Comparison of ENCODE assay signal across 13 cellular contexts in genomic region chr4:70637239-70637920, GRCh38. TPM values are rescaled to one million over a fixed set of nuclear protein-coding genes. Genes with fewer than 3 reads are reported as not detected.
A peak's percentile ranks its signal among the peaks of the same experiment; 100 is the strongest.
DNase-seq lines count a peak whose midpoint lies in the region; ATAC-seq, FAIRE-seq and TF ChIP-seq lines count a peak whose summit lies in the region.
"Had no signal": no experiment of that assay in that cellular context is flagged by ENCODE, and none has a peak within 500 bp of the region (broad histone marks: within the 10 kb centered on the region; RNA-seq: fewer than 3 reads in every experiment).

No MANE protein-coding gene starts in this region.

- H3K4ac ChIP-seq in H1 (replicated peaks; ENCODE audit: insufficient read length, low read depth, low read length) = no peak overlapping the region

- no peaks in the 10 kb centered on the region for H3K36me3 Mint-ChIP-seq in nephron (ENCODE audit: low read depth)

- H2AFZ ChIP-seq in H1 (ENCODE audit: low read length) = 0 out of 2 replicates have a peak overlapping the region, but pooled peaks have one; percentile 9

- no peak overlapping the region for H3K23ac ChIP-seq in H1 (ENCODE audit: insufficient read length)

- peak overlapping the region; percentile 10 to 16 (median 12) for H3K4me3 Mint-ChIP-seq in nephron

- DNase-seq in GM12891 (ENCODE audit: insufficient read length, low spot score) = no peak
- DNase-seq in H1 (ENCODE audit: low read depth in 1 of 2, low spot score in 2 of 2) = no peak
- DNase-seq in HAP-1 (ENCODE audit: low spot score in 2 of 2) = no peak
- no peak for DNase-seq in SKM-1 treated with dmso at 0.1 percent for 144 hours (lab: John Stamatoyannopoulos, UW; ENCODE audit: unreplicated experiment)
- DNase-seq in NCI-H1105 (lab: John Stamatoyannopoulos, UW) = no peak
- DNase-seq: COR-L47, NCI-H1092 treated with DMSO at 0.1 percent for 48 hours, SW 1271 had no signal

- no peaks in the 10 kb centered on the region for H3K23me2 ChIP-seq in H1 (ENCODE audit: low read depth, low read length)

- 88% methylated on average over 8 of the region's 8 CpGs; no CpG with 5 or more reads in 1 of the 2 experiments for WGBS in H1 (ENCODE audit: extremely low coverage in 1 of 2, insufficient coverage in 1 of 2, insufficient read length in 1 of 2, insufficient replicate concordance in 2 of 2, low coverage in 1 of 2, low lambda C conversion rate in 2 of 2, missing lambda C conversion rate in 1 of 2), 2 experiments

- H3K4me1 ChIP-seq in H1 (replicated peaks in 1 of 4; ENCODE audit: control insufficient read depth in 3 of 4, insufficient read depth in 4 of 4, low read length in 3 of 4) = no peaks in the 10 kb centered on the region
- H3K4me1 ChIP-seq in HAP-1 = no peaks in the 10 kb centered on the region; the same call in 1 of the 2 replicates

- H3K27ac ChIP-seq in H1 (ENCODE audit: low read depth, low read length) = no peak overlapping the region

- no peak overlapping the region for H3K18ac ChIP-seq in H1 (ENCODE audit: extremely low read depth, low read length)

- TF ChIP-seq RAD21 in H1 (IDR thresholded peaks at IDR 0.05 in 1 of 2, conservative IDR thresholded peaks at IDR 0.05 in 1 of 2; ENCODE audit: low read depth in 2 of 2, low read length in 2 of 2) = no peak

- no peak overlapping the region for H2BK20ac ChIP-seq in H1 (ENCODE audit: low read length)

- no peak overlapping the region for H3K9ac ChIP-seq in H1 (replicated peaks in 1 of 4; ENCODE audit: extremely low read depth in 1 of 4, low read depth in 3 of 4, low read length in 3 of 4)

- no peaks in the 10 kb centered on the region for H3K9me3 Mint-ChIP-seq in nephron

- POLR2A ChIA-PET in H1 (lab: Charles Lee; ENCODE audit: partially characterized antibody) = no interaction called here

- no peaks in the 10 kb centered on the region for H3K27me3 ChIP-seq in H1 (replicated peaks in 1 of 4; ENCODE audit: control insufficient read depth in 3 of 4, extremely low read depth in 1 of 4, insufficient read depth in 3 of 4, low read length in 3 of 4)
- no peaks in the 10 kb centered on the region for H3K27me3 ChIP-seq in HAP-1 (ENCODE audit: low read depth)

- TF ChIP-seq POLR2A in GM12891 (IDR thresholded peaks at IDR 0.05; ENCODE audit: low read depth, low read length) = no peak
- TF ChIP-seq POLR2A in H1 (IDR thresholded peaks at IDR 0.05; ENCODE audit: control extremely low read depth in 1 of 2, low read depth in 2 of 2, low read length in 2 of 2) = no peak

- H4K20me1 ChIP-seq in H1 (replicated peaks in 1 of 2; ENCODE audit: control insufficient read depth in 1 of 2, insufficient read depth in 2 of 2, low read length in 2 of 2) = no peaks in the 10 kb centered on the region

- H4K8ac ChIP-seq in H1 (ENCODE audit: extremely low read depth, insufficient read depth, low read length) = no peak overlapping the region

- no peak overlapping the region for H2BK15ac ChIP-seq in H1 (ENCODE audit: low read length)

- no peak overlapping the region for H4K5ac ChIP-seq in H1 (ENCODE audit: insufficient read length, low read depth, low read length)

- no peaks in the 10 kb centered on the region for H3K36me3 ChIP-seq in H1 (ENCODE audit: control insufficient read depth in 2 of 4, insufficient read depth in 4 of 4, low read length in 3 of 4)
- no peaks in the 10 kb centered on the region for H3K36me3 ChIP-seq in HAP-1 (replicated peaks)

- no peak for TF ChIP-seq CTCF in H1 (IDR thresholded peaks at IDR 0.05; ENCODE audit: control extremely low read depth in 1 of 3, insufficient read depth in 1 of 3, low read depth in 1 of 3, low read length in 3 of 3)
- TF ChIP-seq CTCF in nephron (IDR thresholded peaks at IDR 0.05; ENCODE audit: unreplicated experiment in 3 of 3) = no peak

- no peak for TF ChIP-seq EP300 in H1 (IDR thresholded peaks at IDR 0.05; ENCODE audit: borderline replicate concordance in 1 of 2, low read depth in 2 of 2, low read length in 2 of 2)

- H3K4me2 ChIP-seq in H1 (ENCODE audit: insufficient read depth in 1 of 2, low read depth in 2 of 2, low read length in 2 of 2) = no peak overlapping the region

- H3K79me1 ChIP-seq in H1 (ENCODE audit: low read depth, low read length) = no peaks in the 10 kb centered on the region

- H3K4me1 Mint-ChIP-seq in nephron = peaks cover 14% of the 10 kb centered on the region

- FAIRE-seq in GM12891 (lab: Jason Lieb, UNC) (peak; percentile 43), H1 (lab: Jason Lieb, UNC) (no peak)
- FAIRE-seq: colon had no signal

- no peak overlapping the region for H2AK5ac ChIP-seq in H1 (ENCODE audit: low read depth, low read length)

- CTCF ChIA-PET in H1 (lab: Charles Lee; ENCODE audit: partially characterized antibody) = interaction anchor here (0.5 to 0.9 kb wide), 3 partner anchors 35 to 1153 kb away, joined by 3 to 4 read pairs (median 3); no protein-coding TSS in a partner anchor

- no peak overlapping the region for H3K14ac ChIP-seq in H1 (ENCODE audit: insufficient read length)

- H3K79me2 ChIP-seq in H1 (ENCODE audit: control insufficient read depth in 1 of 2, insufficient read depth in 2 of 2, low read length in 2 of 2) = no peaks in the 10 kb centered on the region

- in situ Hi-C loops in HAP-1 (cut with MboI; ENCODE audit: low sequenced_read_pairs) = no loop called here

- H2BK12ac ChIP-seq in H1 (ENCODE audit: low read depth, low read length) = no peak overlapping the region

- no peak overlapping the region for H2BK120ac ChIP-seq in H1 (replicated peaks; ENCODE audit: low read depth, low read length)

- no peak overlapping the region for H3K4me3 ChIP-seq in H1 (ENCODE audit: extremely low read depth in 1 of 4, insufficient read depth in 2 of 4, low read depth in 3 of 4, low read length in 4 of 4)
- no peak overlapping the region for H3K4me3 ChIP-seq in HAP-1

- ATAC-seq in HG03354 (IDR thresholded peaks at IDR 0.05; ENCODE audit: poor library complexity, severe bottlenecking, unreplicated experiment) = peak; percentile 82
- no peak for ATAC-seq in GM21717 (IDR thresholded peaks at IDR 0.05; ENCODE audit: unreplicated experiment)

- no peak overlapping the region for H4K91ac ChIP-seq in H1 (replicated peaks; ENCODE audit: insufficient read length, low read length)

- no peaks in the 10 kb centered on the region; a peak in 1 of 4 replicates for H3K9me3 ChIP-seq in H1 (ENCODE audit: insufficient read depth in 2 of 2, low read depth in 1 of 2, low read length in 1 of 2)
- H3K9me3 ChIP-seq in HAP-1 = no peaks in the 10 kb centered on the region

- H2BK5ac ChIP-seq in H1 (ENCODE audit: low read depth, low read length) = no peak overlapping the region

- H3K27me3 Mint-ChIP-seq in nephron (ENCODE audit: low read depth) = no peaks in the 10 kb centered on the region

- H3K27ac Mint-ChIP-seq in nephron = peak overlapping the region; percentile 79 to 96 (median 90)

- H3K56ac ChIP-seq in H1 (replicated peaks; ENCODE audit: insufficient read length, low read depth, low read length) = no peak overlapping the region

TF ChIP-seq in GM12891, 5 proteins besides CTCF, POLR2A, EP300 and RAD21 (continues in another document):
- no peak for TF ChIP-seq POLR2AphosphoS5 (IDR thresholded peaks at IDR 0.05; ENCODE audit: low read depth, low read length)

TF ChIP-seq in H1, 55 proteins besides CTCF, POLR2A, EP300 and RAD21 (continues in another document):
- no peak for TF ChIP-seq ASH2L (IDR thresholded peaks at IDR 0.05; ENCODE audit: low read length)

RNA-seq across cellular contexts. Expression of gene ENAM, which starts 8.8 kb away (rescaled TPM):
- not detected for polyA plus RNA-seq in GM12891 (2012; ENCODE audit: low read depth, missing spikeins)
- total RNA-seq in H1 (2021; fragmentation: NEBNext Ultra II Directional; extraction: Animal tissue kit (Norgen Biotek cat#: 25700)) = not detected in 2 replicates
- not detected in 2 replicates for polyA plus RNA-seq in H1 (2011; rRNA removed)
- polyA plus RNA-seq in H1 (2011; cell fraction: cytosol; rRNA removed) = not detected
- polyA plus RNA-seq in H1 (2011; cell fraction: nucleus; rRNA removed) = not detected
- polyA plus RNA-seq in H1 (2012, experiment 1 of 2) = not detected in 4 replicates
- polyA plus RNA-seq in H1 (2012, experiment 2 of 2) = not detected
- not detected for polyA plus RNA-seq in H1 (2013, experiment 1 of 2)
- not detected for polyA plus RNA-seq in H1 (2013, experiment 2 of 2)
- not detected in 2 replicates for polyA minus RNA-seq in H1 (2011; rRNA and poly(A)+ RNA removed)
- not detected for polyA minus RNA-seq in H1 (2011; cell fraction: cytosol; rRNA and poly(A)+ RNA removed)
- polyA minus RNA-seq in H1 (2011; cell fraction: nucleus; rRNA and poly(A)+ RNA removed) = not detected

RNA-seq across cellular contexts. Expression of gene JCHAIN, which starts 28.9 kb away (rescaled TPM):
- polyA plus RNA-seq in GM12891 (2012; ENCODE audit: low read depth, missing spikeins) = 110 TPM
- total RNA-seq in H1 (2021; fragmentation: NEBNext Ultra II Directional; extraction: Animal tissue kit (Norgen Biotek cat#: 25700)) = not detected in 2 replicates
- polyA plus RNA-seq in H1 (2011; rRNA removed) = not detected in 2 replicates
- polyA plus RNA-seq in H1 (2011; cell fraction: cytosol; rRNA removed) = not detected
- polyA plus RNA-seq in H1 (2011; cell fraction: nucleus; rRNA removed) = not detected
- not detected in 4 replicates for polyA plus RNA-seq in H1 (2012, experiment 1 of 2)
- polyA plus RNA-seq in H1 (2012, experiment 2 of 2) = not detected
- not detected for polyA plus RNA-seq in H1 (2013, experiment 1 of 2)
- polyA plus RNA-seq in H1 (2013, experiment 2 of 2) = not detected
- polyA minus RNA-seq in H1 (2011; rRNA and poly(A)+ RNA removed) = not detected in 2 replicates
- polyA minus RNA-seq in H1 (2011; cell fraction: cytosol; rRNA and poly(A)+ RNA removed) = not detected
- not detected for polyA minus RNA-seq in H1 (2011; cell fraction: nucleus; rRNA and poly(A)+ RNA removed)

RNA-seq across cellular contexts. Expression of gene AMBN, which starts 45.3 kb away (rescaled TPM):
- not detected for polyA plus RNA-seq in GM12891 (2012; ENCODE audit: low read depth, missing spikeins)
- total RNA-seq in H1 (2021; fragmentation: NEBNext Ultra II Directional; extraction: Animal tissue kit (Norgen Biotek cat#: 25700)) = not detected in 2 replicates
- not detected in 2 replicates for polyA plus RNA-seq in H1 (2011; rRNA removed)
- polyA plus RNA-seq in H1 (2011; cell fraction: cytosol; rRNA removed) = not detected
- not detected for polyA plus RNA-seq in H1 (2011; cell fraction: nucleus; rRNA removed)
- polyA plus RNA-seq in H1 (2012, experiment 1 of 2) = not detected in 4 replicates
- polyA plus RNA-seq in H1 (2012, experiment 2 of 2) = not detected
- not detected for polyA plus RNA-seq in H1 (2013, experiment 1 of 2)
- not detected for polyA plus RNA-seq in H1 (2013, experiment 2 of 2)
- polyA minus RNA-seq in H1 (2011; rRNA and poly(A)+ RNA removed) = not detected in 2 replicates
- not detected for polyA minus RNA-seq in H1 (2011; cell fraction: cytosol; rRNA and poly(A)+ RNA removed)
- not detected for polyA minus RNA-seq in H1 (2011; cell fraction: nucleus; rRNA and poly(A)+ RNA removed)
- total RNA-seq: posterior vena cava had no signal

RNA-seq across cellular contexts. Expression of gene UTP3, which starts 51.0 kb away (rescaled TPM):
- 31.5 TPM for polyA plus RNA-seq in GM12891 (2012; ENCODE audit: low read depth, missing spikeins)
- total RNA-seq in H1 (2021; fragmentation: NEBNext Ultra II Directional; extraction: Animal tissue kit (Norgen Biotek cat#: 25700)) = 50.6 and 51.3 TPM in 2 replicates
- 11.2 and 11.8 TPM in 2 replicates for polyA plus RNA-seq in H1 (2011; rRNA removed)
- 28.4 TPM for polyA plus RNA-seq in H1 (2011; cell fraction: cytosol; rRNA removed)
- polyA plus RNA-seq in H1 (2011; cell fraction: nucleus; rRNA removed) = 12.8 TPM
- polyA plus RNA-seq in H1 (2012, experiment 1 of 2) = 46.0 to 69.3 TPM (median 52.7 TPM) in 4 replicates
- polyA plus RNA-seq in H1 (2012, experiment 2 of 2) = 11.2 TPM
- 50.3 TPM for polyA plus RNA-seq in H1 (2013, experiment 1 of 2)
- 49.7 TPM for polyA plus RNA-seq in H1 (2013, experiment 2 of 2)
- 4.8 and 5.4 TPM in 2 replicates for polyA minus RNA-seq in H1 (2011; rRNA and poly(A)+ RNA removed)
- 7.3 TPM for polyA minus RNA-seq in H1 (2011; cell fraction: cytosol; rRNA and poly(A)+ RNA removed)
- 8.0 TPM for polyA minus RNA-seq in H1 (2011; cell fraction: nucleus; rRNA and poly(A)+ RNA removed)
